In the genomic region with DNA sequence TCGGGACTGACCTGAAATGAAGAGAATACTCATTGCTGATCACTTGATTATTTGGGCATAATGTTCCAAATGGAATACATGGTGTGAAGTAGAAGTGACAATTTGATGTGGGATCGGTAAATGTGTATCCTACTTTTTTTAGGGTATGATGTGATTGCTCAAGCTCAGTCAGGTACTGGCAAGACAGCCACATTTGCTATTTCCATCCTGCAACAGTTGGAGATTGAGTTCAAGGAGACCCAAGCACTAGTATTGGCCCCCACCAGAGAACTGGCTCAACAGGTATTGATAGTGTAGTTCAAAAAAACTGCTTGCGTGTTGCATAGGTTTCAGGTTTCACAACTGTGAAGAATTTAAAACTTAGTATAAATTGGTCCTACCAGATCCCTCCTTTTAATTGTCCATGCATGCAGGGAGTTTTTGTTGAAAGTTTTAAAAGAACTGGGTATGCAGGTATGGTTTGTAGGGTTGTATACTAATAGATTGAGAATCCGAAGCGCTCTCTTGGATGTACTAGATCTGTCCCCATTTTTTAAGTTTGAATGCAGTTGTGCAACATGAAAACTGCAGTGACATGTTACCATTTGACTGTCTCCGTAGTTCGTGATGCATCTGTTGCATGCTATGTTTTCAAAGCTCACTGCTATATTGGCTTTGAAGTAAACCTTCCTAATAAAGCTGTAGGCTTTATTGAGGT, we compare ENCODE assay signal across 9 cellular contexts. TPM values are rescaled to one million over a fixed set of nuclear protein-coding genes. Genes with fewer than 3 reads are reported as not detected.
DNase-seq lines count a peak whose midpoint lies in the region; ATAC-seq and TF ChIP-seq lines count a peak whose summit lies in the region.
"Had no signal": no experiment of that assay in that cellular context is flagged by ENCODE, and none has a peak within 500 bp of the region (broad histone marks: within the 10 kb centered on the region; RNA-seq: fewer than 3 reads in every experiment).

No MANE protein-coding gene starts in this region.

- H3K27ac ChIP-seq in CD4-positive, alpha-beta memory T cell (ENCODE audit: low read depth, low read length), result peak overlapping the region; percentile 98
- H3K27ac ChIP-seq in Karpas-422 (ENCODE audit: low read length) (peak overlapping the region; percentile 97), dorsolateral prefrontal cortex (peak overlapping the region in 30 of 59 donors; percentile 9 to 100 (median 100)), neural cell (ENCODE audit: low read length) (peak overlapping the region; percentile 100)

- no peaks in the 10 kb centered on the region for H3K9me3 ChIP-seq in CD4-positive, alpha-beta memory T cell (ENCODE audit: control insufficient read depth in 1 of 2, low read length in 2 of 2)
- H3K9me3 ChIP-seq in Karpas-422 (ENCODE audit: low read length), result no peaks in the 10 kb centered on the region
- no peaks in the 10 kb centered on the region for H3K9me3 ChIP-seq in neural cell (ENCODE audit: low read length)

- peaks cover 60 to 74% of the 10 kb centered on the region in 2 donors for H3K36me3 Mint-ChIP-seq in CD4-positive, alpha-beta memory T cell

- peak overlapping the region; percentile 95 to 100 (median 100) for H3K4me3 Mint-ChIP-seq in CD4-positive, alpha-beta memory T cell

- H4K20me1 ChIP-seq in Karpas-422 (ENCODE audit: insufficient read depth, low read depth, low read length) (peaks cover 54% of the 10 kb centered on the region), neural cell (ENCODE audit: insufficient read depth) (peaks cover 52% of the 10 kb centered on the region)

- TF ChIP-seq RAD21 in neural cell (conservative IDR thresholded peaks at IDR 0.05), result no peak

- peak in 1 of 5 donors; percentile 14 for DNase-seq in CD4-positive, alpha-beta memory T cell
- DNase-seq in Karpas-422, result peak; percentile 56
- DNase-seq in dorsolateral prefrontal cortex, result no peak
- no peak for DNase-seq in dedifferentiated amniotic fluid mesenchymal stem cell (ENCODE audit: extremely low spot score)
- no peak for DNase-seq in epidermal melanocyte (ENCODE audit: insufficient read length, low spot score)
- DNase-seq in DMS153 treated with DMSO at 0.1 percent for 48 hours (lab: John Stamatoyannopoulos, UW; ENCODE audit: unreplicated experiment), result no peak

- H3K9ac ChIP-seq in Karpas-422 (ENCODE audit: low read length), result peak overlapping the region; percentile 99
- H3K9ac ChIP-seq in neural cell (ENCODE audit: low read length), result peak overlapping the region; percentile 99

- no peaks in the 10 kb centered on the region for H3K27me3 ChIP-seq in CD4-positive, alpha-beta memory T cell (ENCODE audit: insufficient read depth, low read length)
- H3K27me3 ChIP-seq in Karpas-422 (ENCODE audit: low read length) (no peaks in the 10 kb centered on the region), dorsolateral prefrontal cortex (no peaks in the 10 kb centered on the region), neural cell (ENCODE audit: insufficient read depth, low read depth, low read length) (no peaks in the 10 kb centered on the region)

- CTCF ChIA-PET in CD4-positive, alpha-beta memory T cell (lab: Charles Lee; ENCODE audit: partially characterized antibody), result interaction anchor here (0.9 to 3.4 kb wide), 7 partner anchors 14 to 171 kb away, joined by 4 to 14 read pairs (median 5); partner anchors contain the start of genes AHSG and RFC4

- H3K36me3 ChIP-seq in CD4-positive, alpha-beta memory T cell (ENCODE audit: insufficient read depth, low read length), result peaks cover 58% of the 10 kb centered on the region
- H3K36me3 ChIP-seq in Karpas-422 (ENCODE audit: insufficient read depth, low read length) (peaks cover 58% of the 10 kb centered on the region), neural cell (ENCODE audit: insufficient read depth, low read length) (peaks cover 34% of the 10 kb centered on the region)

- H3K27me3 Mint-ChIP-seq in CD4-positive, alpha-beta memory T cell, result peaks cover 0 to 1% of the 10 kb centered on the region in 2 donors

- intact Hi-C loops in CD4-positive, alpha-beta memory T cell (cut with micrococcal nuclease), result loop anchor here (5.0 kb wide), 2 partner anchors 242 to 347 kb away; no protein-coding TSS in a partner anchor
- intact Hi-C loops in dorsolateral prefrontal cortex (cut with DNase I), result loop anchor here (5.0 to 10.0 kb wide), 6 partner anchors 42 to 850 kb away; partner anchors contain the start of genes DNAJB11 (in 2 of the 2), AHSG (in 1 of the 2) and TRA2B (in 1 of the 2)

- H3K9me3 Mint-ChIP-seq in CD4-positive, alpha-beta memory T cell, result peaks cover 0 to 28% (median 0%) of the 10 kb centered on the region in 8 donors

- H3K79me2 ChIP-seq in Karpas-422 (ENCODE audit: low read length) (peaks cover 28% of the 10 kb centered on the region), neural cell (replicated peaks; ENCODE audit: insufficient read depth, low read length) (peaks cover 44% of the 10 kb centered on the region)

- no peak for ATAC-seq in HG03521 (IDR thresholded peaks at IDR 0.05; ENCODE audit: unreplicated experiment)

- H2AFZ ChIP-seq in Karpas-422 (ENCODE audit: low read length) (no peak overlapping the region), neural cell (ENCODE audit: low read depth, low read length) (no peak overlapping the region)

- peak overlapping the region; percentile 87 for H3K4me2 ChIP-seq in Karpas-422 (ENCODE audit: low read depth, low read length, poor library complexity, severe bottlenecking)
- H3K4me2 ChIP-seq in neural cell (ENCODE audit: low read length), result peak overlapping the region; percentile 89

- TF ChIP-seq CTCF in dorsolateral prefrontal cortex (IDR thresholded peaks at IDR 0.05 in 54 of 56, conservative IDR thresholded peaks at IDR 0.05 in 2 of 56; ENCODE audit: low read depth in 1 of 56, partially characterized antibody in 56 of 56) (no peak), neural cell (IDR thresholded peaks at IDR 0.05; ENCODE audit: poor library complexity, severe bottlenecking) (no peak)

- peaks cover 17% of the 10 kb centered on the region for H3F3A ChIP-seq in neural cell (ENCODE audit: insufficient read depth, low read length, poor library complexity, severe bottlenecking)

- H3K9me2 ChIP-seq in Karpas-422 (replicated peaks; ENCODE audit: insufficient read depth, low read length) (no peaks in the 10 kb centered on the region), neural cell (ENCODE audit: insufficient read depth, low read length) (no peaks in the 10 kb centered on the region)

- peak overlapping the region; percentile 97 to 100 (median 100) for H3K27ac Mint-ChIP-seq in CD4-positive, alpha-beta memory T cell

- peaks cover 53% of the 10 kb centered on the region for H3K4me1 ChIP-seq in CD4-positive, alpha-beta memory T cell (ENCODE audit: insufficient read depth, low read length)
- peaks cover 46% of the 10 kb centered on the region for H3K4me1 ChIP-seq in Karpas-422 (ENCODE audit: low read length)

- peaks cover 49 to 79% (median 59%) of the 10 kb centered on the region in 4 donors for H3K4me1 Mint-ChIP-seq in CD4-positive, alpha-beta memory T cell

- POLR2A ChIA-PET in CD4-positive, alpha-beta memory T cell (lab: Charles Lee; ENCODE audit: partially characterized antibody), result interaction anchor here (0.7 to 5.9 kb wide), 23 partner anchors 8 to 877 kb away, joined by 3 to 311 read pairs (median 22); partner anchors contain the start of genes DNAJB11, RFC4, RPL39L and ST6GAL1

- H3K4me3 ChIP-seq in CD4-positive, alpha-beta memory T cell (ENCODE audit: low read length in 2 of 2), result peak overlapping the region; percentile 86 to 97
- H3K4me3 ChIP-seq in Karpas-422 (ENCODE audit: low read length) (peak overlapping the region; percentile 86), dorsolateral prefrontal cortex (peak overlapping the region; percentile 61 to 100 (median 95)), neural cell (ENCODE audit: low read length) (peak overlapping the region; percentile 77)

- no peak for TF ChIP-seq EP300 in neural cell (conservative IDR thresholded peaks at IDR 0.05; ENCODE audit: poor library complexity, severe bottlenecking)

TF ChIP-seq in neural cell, 6 proteins besides CTCF, POLR2A, EP300 and RAD21 (continues in another document):
- TF ChIP-seq SMC3 (conservative IDR thresholded peaks at IDR 0.05; ENCODE audit: poor library complexity) (no peak), EZH2 (IDR thresholded peaks at IDR 0.05; ENCODE audit: borderline replicate concordance, insufficient read depth, low read length, poor library complexity, severe bottlenecking) (no peak), POLR2AphosphoS5 (IDR thresholded peaks at IDR 0.05) (no peak), MXI1 (conservative IDR thresholded peaks at IDR 0.05; ENCODE audit: poor library complexity, severe bottlenecking) (no peak), TAF1 (IDR thresholded peaks at IDR 0.05; ENCODE audit: low read depth) (no peak)

RNA-seq across cellular contexts. Expression of gene EIF4A2, which starts 1.6 kb away (rescaled TPM):
- total RNA-seq in CD4-positive, alpha-beta memory T cell, result 100 to 1,000 TPM; 589 to 632 TPM
- 100 to 1,000 TPM; 242 to 270 TPM for polyA plus RNA-seq in CD4-positive, alpha-beta memory T cell
- 541 and 657 TPM in 2 replicates for total RNA-seq in Karpas-422 (2014; rRNA removed; shearing (Covaris generic); ENCODE audit: low replicate concordance)
- total RNA-seq in dorsolateral prefrontal cortex, result 100 to 1,000 TPM; 281 to 995 (median 685) TPM
- polyA plus RNA-seq in neural cell, result 2,975 and 3,298 TPM in 2 replicates
- polyA minus RNA-seq in neural cell, result 1,236 and 1,574 TPM in 2 replicates

RNA-seq across cellular contexts. Expression of gene RFC4, which starts 21.3 kb away (rescaled TPM):
- 10 to 100 TPM; 21.5 to 24.6 TPM for total RNA-seq in CD4-positive, alpha-beta memory T cell
- 10 to 100 TPM; 18.4 to 19.0 TPM for polyA plus RNA-seq in CD4-positive, alpha-beta memory T cell
- 59.7 and 80.7 TPM in 2 replicates for total RNA-seq in Karpas-422 (2014; rRNA removed; shearing (Covaris generic); ENCODE audit: low replicate concordance)
- 10 to 100 TPM in 114 of 120 experiments, 1 to 10 TPM in 6; 8.3 to 25.2 (median 14.2) TPM for total RNA-seq in dorsolateral prefrontal cortex
- polyA plus RNA-seq in neural cell, result 85.2 and 91.1 TPM in 2 replicates
- polyA minus RNA-seq in neural cell, result 39.7 and 42.4 TPM in 2 replicates

RNA-seq across cellular contexts. Expression of gene ADIPOQ, which starts 57.5 kb away (rescaled TPM):
- not detected for total RNA-seq in CD4-positive, alpha-beta memory T cell
- polyA plus RNA-seq in CD4-positive, alpha-beta memory T cell, result not detected
- total RNA-seq in Karpas-422 (2014; rRNA removed; shearing (Covaris generic); ENCODE audit: low replicate concordance), result not detected in 2 replicates
- under 1 TPM in 4 of 120 experiments, not detected in 116; 0.07 to 0.14 (median 0.11) TPM for total RNA-seq in dorsolateral prefrontal cortex
- polyA plus RNA-seq in neural cell, result not detected in 2 replicates
- polyA minus RNA-seq in neural cell, result not detected in 2 replicates
- total RNA-seq: glomerular endothelial cell had no signal
